Comparison of ENCODE assay signal across 25 cellular contexts in genomic region chr16:4984174-4985000, GRCh38. TPM values are rescaled to one million over a fixed set of nuclear protein-coding genes. Genes with fewer than 3 reads are reported as not detected.
"Had no signal": no experiment of that assay in that cellular context is flagged by ENCODE, and none has a peak within 500 bp of the region (broad histone marks: within the 10 kb centered on the region; RNA-seq: fewer than 3 reads in every experiment).

No MANE protein-coding gene starts in this region.

- H3K36me3 Mint-ChIP-seq: natural killer cell treated with Interleukin-12 subunit alpha and Interleukin-12 subunit beta and Interleukin-15 and Interleukin-18, amount 100 ng/mL, for 72 hours; T-cell had no signal

- H3K27ac Mint-ChIP-seq: activated naive CD4-positive, alpha-beta T cell treated with anti-CD3 and anti-CD28 coated beads for 36 hours; activated naive CD8-positive, alpha-beta T cell treated with anti-CD3 and anti-CD28 coated beads, Interleukin-2, amount 50 U/mL, for 24 hours; activated T-helper 2 cell treated with anti-CD3 and anti-CD28 coated beads, Interferon-gamma antibody, Interleukin-2, Interleukin-4, amounts not matched to agents 10 μg/mL and 5 μg/mL and 100 μg/mL, durations not matched to agents 14 hours and 24 hours and 36 hours; endodermal cell; natural killer cell treated with Interleukin-12 subunit alpha and Interleukin-12 subunit beta and Interleukin-15 and Interleukin-18, amount 100 ng/mL, for 72 hours; progenitor cell of endocrine pancreas; stimulated activated naive B cell treated with anti-CD40 and anti-IgM and Interleukin-4, amounts not matched to agents 10 μg/mL and 1 μg/mL and 100 μg/mL, for 72 hours; T-cell had no signal

- H3K4me3 ChIP-seq: right atrium auricular region, skin epidermis, transverse colon had no signal

- H3K4me1 Mint-ChIP-seq: endodermal cell had no signal

- H3K9me3 Mint-ChIP-seq: activated naive CD4-positive, alpha-beta T cell treated with anti-CD3 and anti-CD28 coated beads for 36 hours; activated naive CD8-positive, alpha-beta T cell treated with anti-CD3 and anti-CD28 coated beads, Interleukin-2, amount 50 U/mL, for 24 hours; activated T-helper 2 cell treated with anti-CD3 and anti-CD28 coated beads, Interferon-gamma antibody, Interleukin-2, Interleukin-4, amounts not matched to agents 10 μg/mL and 5 μg/mL and 100 μg/mL, durations not matched to agents 14 hours and 24 hours and 36 hours; natural killer cell treated with Interleukin-12 subunit alpha and Interleukin-12 subunit beta and Interleukin-15 and Interleukin-18, amount 100 ng/mL, for 72 hours; T-cell had no signal

- FAIRE-seq: kidney had no signal

- H3K27me3 ChIP-seq: right atrium auricular region had no signal

- DNase-seq: activated CD4-positive, alpha-beta T cell treated with anti-CD3 and anti-CD28 coated beads, Interleukin-2, amount 50 U/mL, for 4 hours; activated CD4-positive, CD25-positive, alpha-beta regulatory T cell treated with anti-CD3 and anti-CD28 coated beads, Interleukin-2, amount 50 U/mL, for 72 hours; activated naive CD4-positive, alpha-beta T cell treated with anti-CD3 and anti-CD28 coated beads for 36 hours; activated naive CD8-positive, alpha-beta T cell treated with anti-CD3 and anti-CD28 coated beads, Interleukin-2, amount 50 U/mL, for 24 hours; activated T-cell treated with anti-CD3 and anti-CD28 coated beads, Interleukin-2, amount 50 U/mL, for 1 hour; cerebellar nuclear complex; endodermal cell; glutamatergic neuron; hypothalamus; kidney; left ventricle myocardium superior; mesenchymal stem cell; nucleus accumbens; stimulated activated CD4-positive, alpha-beta T cell treated with anti-CD3 and anti-CD28 coated beads, Interleukin-15, amount 100 ng/mL, for 24 hours; stimulated activated CD4-positive, alpha-beta T cell treated with anti-CD3 and anti-CD28 coated beads, Interleukin-4, amount 100 ng/mL, for 1 hour; stimulated activated naive B cell treated with anti-CD40 and anti-IgM and Interleukin-4, amounts not matched to agents 10 μg/mL and 1 μg/mL and 100 μg/mL, for 72 hours; substantia nigra; T-cell; T-helper 9 cell; transverse colon had no signal

- H3K36me3 ChIP-seq: right atrium auricular region, transverse colon had no signal

- H3K9me3 ChIP-seq: right atrium auricular region, transverse colon had no signal

- H3K27ac ChIP-seq: right atrium auricular region, skin epidermis, transverse colon had no signal

- H3K4me3 Mint-ChIP-seq: activated naive CD4-positive, alpha-beta T cell treated with anti-CD3 and anti-CD28 coated beads for 36 hours; activated naive CD8-positive, alpha-beta T cell treated with anti-CD3 and anti-CD28 coated beads, Interleukin-2, amount 50 U/mL, for 24 hours; endodermal cell; natural killer cell treated with Interleukin-12 subunit alpha and Interleukin-12 subunit beta and Interleukin-15 and Interleukin-18, amount 100 ng/mL, for 72 hours; stimulated activated naive B cell treated with anti-CD40 and anti-IgM and Interleukin-4, amounts not matched to agents 10 μg/mL and 1 μg/mL and 100 μg/mL, for 72 hours; T-cell had no signal

RNA-seq across cellular contexts. Expression of gene SEC14L5, which starts 26.3 kb away (rescaled TPM):
- total RNA-seq: activated naive CD4-positive, alpha-beta T cell treated with anti-CD3 and anti-CD28 coated beads for 36 hours; activated T-helper 2 cell treated with anti-CD3 and anti-CD28 coated beads, Interferon-gamma antibody, Interleukin-2, Interleukin-4, amounts not matched to agents 10 μg/mL and 5 μg/mL and 100 μg/mL, durations not matched to agents 14 hours and 24 hours and 36 hours; natural killer cell treated with Interleukin-12 subunit alpha and Interleukin-12 subunit beta and Interleukin-15 and Interleukin-18, amount 100 ng/mL, for 72 hours had no signal

RNA-seq across cellular contexts. Expression of gene PPL, which starts 47.4 kb away (rescaled TPM):
- total RNA-seq: activated T-helper 2 cell treated with anti-CD3 and anti-CD28 coated beads, Interferon-gamma antibody, Interleukin-2, Interleukin-4, amounts not matched to agents 10 μg/mL and 5 μg/mL and 100 μg/mL, durations not matched to agents 14 hours and 24 hours and 36 hours; natural killer cell treated with Interleukin-12 subunit alpha and Interleukin-12 subunit beta and Interleukin-15 and Interleukin-18, amount 100 ng/mL, for 72 hours had no signal
